19 cellular contexts compared by ENCODE assay signal in the genomic region with DNA sequence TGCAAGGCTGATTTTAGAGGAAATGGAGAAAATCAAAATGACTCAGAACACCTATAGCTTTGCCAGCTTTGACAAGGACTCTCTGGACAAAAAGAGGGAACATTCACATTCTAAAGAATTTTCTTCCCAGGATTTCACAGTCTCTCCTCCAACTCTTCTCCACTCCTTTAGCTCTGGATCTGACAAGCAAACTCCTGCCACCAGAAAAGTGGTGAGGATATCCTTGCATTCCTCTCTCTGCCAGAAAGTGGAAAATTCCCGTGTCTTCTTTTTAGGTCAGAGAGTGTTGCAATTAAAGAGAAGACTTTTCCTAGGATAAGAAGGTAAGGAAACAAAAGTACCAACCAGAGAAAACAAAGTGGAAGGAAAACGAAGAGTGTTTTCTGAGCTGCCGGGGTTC. TPM values are rescaled to one million over a fixed set of nuclear protein-coding genes. Genes with fewer than 3 reads are reported as not detected.
A peak's percentile ranks its signal among the peaks of the same experiment; 100 is the strongest.
DNase-seq lines count a peak whose midpoint lies in the region; ATAC-seq, FAIRE-seq and TF ChIP-seq lines count a peak whose summit lies in the region.
"Had no signal": no experiment of that assay in that cellular context is flagged by ENCODE, and none has a peak within 500 bp of the region (broad histone marks: within the 10 kb centered on the region; RNA-seq: fewer than 3 reads in every experiment).

No MANE protein-coding gene starts in this region.

- H3K9me3 ChIP-seq in osteoblast (ENCODE audit: low read depth, low read length) = no peaks in the 10 kb centered on the region
- H3K9me3 ChIP-seq: MG63, SJSA1 had no signal

- FAIRE-seq in GM19239 (lab: Jason Lieb, UNC) = no peak
- FAIRE-seq: G401.6, H1 had no signal

- H3K4me3 ChIP-seq in osteoblast (ENCODE audit: insufficient read depth, low read length) = no peak overlapping the region
- H3K4me3 ChIP-seq: MG63, PC-9, SJSA1 had no signal

- no peak for ATAC-seq in HG03520 (IDR thresholded peaks at IDR 0.05; ENCODE audit: unreplicated experiment)

- no peaks in the 10 kb centered on the region for H4K20me1 ChIP-seq in osteoblast (ENCODE audit: insufficient read depth, low read length)

- TF ChIP-seq CTCF in osteoblast (IDR thresholded peaks at IDR 0.05; ENCODE audit: extremely low read depth, low read depth, low read length) = no peak

- peaks cover 9% of the 10 kb centered on the region for H3K4me1 ChIP-seq in osteoblast (ENCODE audit: insufficient read depth, low read length)

- peak; percentile 30 for DNase-seq in AG20443 (ENCODE audit: low spot score)
- peak; percentile 7 for DNase-seq in NCI-H226
- DNase-seq in fibroblast of peridontal ligament (ENCODE audit: extremely low read depth) = peak; percentile 30
- no peak for DNase-seq in osteoblast (ENCODE audit: insufficient read length, low spot score, missing footprints)
- DNase-seq in GM19239 (ENCODE audit: insufficient read length, low spot score) = no peak
- DNase-seq in NK-92 (lab: John Stamatoyannopoulos, UW; ENCODE audit: unreplicated experiment) = no peak
- DNase-seq: DMS 273 treated with DMSO at 0.1 percent for 48 hours, DND-41, Kasumi-1, MG63, NCI-H1048, NCI-H1436, NCI-H2029, NCI-H526, PC-9 had no signal

- no peaks in the 10 kb centered on the region for H3K27me3 ChIP-seq in osteoblast (ENCODE audit: insufficient read depth, low read length)
- H3K27me3 ChIP-seq: MG63, SJSA1 had no signal

- no peak overlapping the region for H3K27ac ChIP-seq in osteoblast (ENCODE audit: low read depth, low read length)
- H3K27ac ChIP-seq: PC-9, SJSA1 had no signal

- H3K4me2 ChIP-seq in osteoblast (ENCODE audit: insufficient read depth, low read length) = peak overlapping the region; percentile 40
- H3K4me2 ChIP-seq: PC-9 had no signal

- no peaks in the 10 kb centered on the region for H3K79me2 ChIP-seq in osteoblast (ENCODE audit: insufficient read depth, low read length)

- H2AFZ ChIP-seq in osteoblast (ENCODE audit: low read length) = peak overlapping the region; percentile 23
- H2AFZ ChIP-seq: PC-9 had no signal

- no peaks in the 10 kb centered on the region for H3K36me3 ChIP-seq in osteoblast (ENCODE audit: insufficient read depth, low read length)
- H3K36me3 ChIP-seq: MG63, SJSA1 had no signal

RNA-seq across cellular contexts. Expression of gene PDGFRA, which starts 16.1 kb away (rescaled TPM):
- 316 and 373 TPM in 2 replicates for total RNA-seq in osteoblast
- total RNA-seq: PC-9 had no signal

Comparison
In these comparisons a context has a peak if more than half of its experiments do, and no peak if none do; other contexts are left out.
1. DNase-seq: peak in AG20443 (single experiment), NCI-H226 (single experiment) and fibroblast of peridontal ligament (single experiment); none in osteoblast (single experiment), GM19239 (single experiment) and NK-92 (single experiment).